Comparison of ENCODE assay signal across 16 cellular contexts in genomic region chr16:51648521-51648920, GRCh38.
"Had no signal": no experiment of that assay in that cellular context is flagged by ENCODE, and none has a peak within 500 bp of the region (broad histone marks: within the 10 kb centered on the region; RNA-seq: fewer than 3 reads in every experiment).

No MANE protein-coding gene starts in this region.

- H3K4me3 ChIP-seq: cardiac muscle cell, dorsolateral prefrontal cortex, lung, right lobe of liver, spleen had no signal

- H3K36me3 ChIP-seq: cardiac muscle cell, right lobe of liver, spleen had no signal

- H3K27ac Mint-ChIP-seq: activated naive CD8-positive, alpha-beta T cell treated with anti-CD3 and anti-CD28 coated beads, Interleukin-2, amount 10 ng/mL, durations not matched to agents 7 days and 5 days; activated T-helper 1 cell treated with anti-CD3 and anti-CD28 coated beads, Interleukin-12 subunit alpha, Interleukin-12 subunit beta, Interleukin-2, Interleukin-4 antibody, amounts not matched to agents 30 ng/mL and 10 ng/mL and 1 ng/mL, durations not matched to agents 14 hours and 24 hours and 36 hours; mesothelial cell of epicardium; nephron progenitor cell; stimulated activated naive CD8-positive, alpha-beta T cell treated with anti-CD3 and anti-CD28 coated beads, Interleukin-15, Interleukin-2, amounts not matched to agents 100 ng/mL and 50 ng/mL, for 24 hours; type B pancreatic cell had no signal

- H3K27me3 Mint-ChIP-seq: activated naive CD8-positive, alpha-beta T cell treated with anti-CD3 and anti-CD28 coated beads, Interleukin-2, amount 10 ng/mL, durations not matched to agents 7 days and 5 days; stimulated activated naive CD8-positive, alpha-beta T cell treated with anti-CD3 and anti-CD28 coated beads, Interleukin-15, Interleukin-2, amounts not matched to agents 100 ng/mL and 50 ng/mL, for 24 hours had no signal

- H3K4me3 Mint-ChIP-seq: activated naive CD8-positive, alpha-beta T cell treated with anti-CD3 and anti-CD28 coated beads, Interleukin-2, amount 10 ng/mL, durations not matched to agents 7 days and 5 days; activated T-helper 1 cell treated with anti-CD3 and anti-CD28 coated beads, Interleukin-12 subunit alpha, Interleukin-12 subunit beta, Interleukin-2, Interleukin-4 antibody, amounts not matched to agents 30 ng/mL and 10 ng/mL and 1 ng/mL, durations not matched to agents 14 hours and 24 hours and 36 hours; mesothelial cell of epicardium; nephron progenitor cell; stimulated activated naive CD8-positive, alpha-beta T cell treated with anti-CD3 and anti-CD28 coated beads, Interleukin-15, Interleukin-2, amounts not matched to agents 100 ng/mL and 50 ng/mL, for 24 hours; type B pancreatic cell had no signal

- H3K9me3 Mint-ChIP-seq: activated naive CD8-positive, alpha-beta T cell treated with anti-CD3 and anti-CD28 coated beads, Interleukin-2, amount 10 ng/mL, durations not matched to agents 7 days and 5 days; stimulated activated naive CD8-positive, alpha-beta T cell treated with anti-CD3 and anti-CD28 coated beads, Interleukin-15, Interleukin-2, amounts not matched to agents 100 ng/mL and 50 ng/mL, for 24 hours; type B pancreatic cell had no signal

- H3K9me3 ChIP-seq: right lobe of liver had no signal

- H3K4me1 ChIP-seq: right lobe of liver, spleen had no signal

- ATAC-seq: left colon, right lobe of liver had no signal

- DNase-seq: activated CD4-positive, CD25-positive, alpha-beta regulatory T cell treated with anti-CD3 and anti-CD28 coated beads, Interleukin-2, amount 50 U/mL, for 72 hours; activated naive CD4-positive, alpha-beta T cell; activated naive CD8-positive, alpha-beta T cell treated with anti-CD3 and anti-CD28 coated beads, Interleukin-2, amount 10 ng/mL, durations not matched to agents 7 days and 5 days; aorta; dorsolateral prefrontal cortex; left colon; nephron progenitor cell; right lobe of liver; spleen; T1000 had no signal

- H3K36me3 Mint-ChIP-seq: activated naive CD8-positive, alpha-beta T cell treated with anti-CD3 and anti-CD28 coated beads, Interleukin-2, amount 10 ng/mL, durations not matched to agents 7 days and 5 days; mesothelial cell of epicardium; type B pancreatic cell had no signal

- H3K4me1 Mint-ChIP-seq: activated naive CD8-positive, alpha-beta T cell treated with anti-CD3 and anti-CD28 coated beads, Interleukin-2, amount 10 ng/mL, durations not matched to agents 7 days and 5 days; mesothelial cell of epicardium had no signal

- H3K27me3 ChIP-seq: cardiac muscle cell, right lobe of liver, spleen had no signal

- H3K27ac ChIP-seq: cardiac muscle cell, dorsolateral prefrontal cortex, right lobe of liver, spleen had no signal
